Comparison of ENCODE assay signal across 18 cellular contexts in the genomic region with DNA sequence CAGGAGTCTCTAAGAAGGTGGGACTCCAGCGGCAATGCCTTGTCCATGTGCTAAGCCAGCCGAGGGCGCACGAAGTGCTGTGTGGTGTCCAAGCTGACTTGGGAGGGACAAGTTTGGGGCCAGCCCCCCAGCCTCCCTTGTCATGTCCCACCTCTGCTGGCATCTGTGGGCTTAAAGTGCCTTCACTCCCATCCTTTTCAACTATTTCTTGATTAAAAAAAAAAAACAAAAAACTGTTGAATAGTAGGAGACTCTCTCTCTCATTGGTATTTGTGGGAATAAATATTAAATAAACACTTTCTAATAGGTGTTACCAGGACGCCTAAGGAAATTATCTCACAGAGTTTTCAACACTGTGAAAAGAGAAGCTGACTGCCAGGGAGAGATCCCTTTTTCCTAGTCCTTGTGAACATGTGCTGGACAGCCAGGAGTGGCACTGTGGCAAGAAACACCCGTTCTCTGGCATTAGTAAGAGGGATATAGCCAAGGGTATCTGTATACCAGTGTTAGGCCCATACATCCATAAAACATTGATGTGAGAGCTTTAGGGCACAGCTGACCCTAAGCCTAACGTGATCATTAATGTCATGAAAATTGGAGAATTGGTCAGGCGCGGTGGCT.
DNase-seq lines count a peak whose midpoint lies in the region; ATAC-seq and TF ChIP-seq lines count a peak whose summit lies in the region.
"Had no signal": no experiment of that assay in that cellular context is flagged by ENCODE, and none has a peak within 500 bp of the region (broad histone marks: within the 10 kb centered on the region; RNA-seq: fewer than 3 reads in every experiment).

No MANE protein-coding gene starts in this region.

- no peak overlapping the region for H2AK5ac ChIP-seq in mesenchymal stem cell (ENCODE audit: low read length, severe bottlenecking)

- H3K9ac ChIP-seq in mesenchymal stem cell (ENCODE audit: low read length): no peak overlapping the region

- peak overlapping the region in 1 of 2 experiments; percentile 74 for H3K14ac ChIP-seq in mesenchymal stem cell (ENCODE audit: low read length in 2 of 2)

- no peak overlapping the region for H3K23ac ChIP-seq in mesenchymal stem cell (ENCODE audit: low read length in 2 of 2)

- H4K8ac ChIP-seq in mesenchymal stem cell (ENCODE audit: low read length): no peak overlapping the region

- peak overlapping the region; percentile 18 for H3K27ac Mint-ChIP-seq in endothelial cell (ENCODE audit: unreplicated experiment)
- H3K27ac Mint-ChIP-seq in activated naive CD8-positive, alpha-beta T cell treated with anti-CD3 and anti-CD28 coated beads for 36 hours: no peak overlapping the region
- H3K27ac Mint-ChIP-seq: B cell; CD4-positive, alpha-beta memory T cell had no signal

- no peak overlapping the region for H3K4ac ChIP-seq in mesenchymal stem cell (ENCODE audit: low read depth in 1 of 2, low read length in 2 of 2)

- no peak overlapping the region for H2BK15ac ChIP-seq in mesenchymal stem cell (ENCODE audit: low read depth, poor library complexity, severe bottlenecking)

- no peak overlapping the region for H3K4me3 ChIP-seq in mesenchymal stem cell (ENCODE audit: insufficient read depth in 1 of 2, low read depth in 1 of 2, low read length in 2 of 2)
- H3K4me3 ChIP-seq in ascending aorta: no peak overlapping the region
- H3K4me3 ChIP-seq: HAP-1, MG63, Peyer's patch had no signal

- H3K36me3 ChIP-seq in mesenchymal stem cell (ENCODE audit: control insufficient read depth in 1 of 2, insufficient read depth in 2 of 2, low read depth in 1 of 2, low read length in 2 of 2): peaks cover 0 to 4% of the 10 kb centered on the region in 2 experiments
- no peaks in the 10 kb centered on the region for H3K36me3 ChIP-seq in ascending aorta
- H3K36me3 ChIP-seq: HAP-1, MG63, Peyer's patch had no signal

- H3K79me1 ChIP-seq in mesenchymal stem cell (replicated peaks; ENCODE audit: low read length, poor library complexity, severe bottlenecking): peaks cover 38% of the 10 kb centered on the region

- peak; percentile 4 for TF ChIP-seq CTCF in endothelial cell (IDR thresholded peaks at IDR 0.05; ENCODE audit: unreplicated experiment)
- TF ChIP-seq CTCF in ascending aorta (IDR thresholded peaks at IDR 0.05): no peak

- H2BK5ac ChIP-seq in mesenchymal stem cell (ENCODE audit: low read depth, low read length, poor library complexity, severe bottlenecking): no peak overlapping the region

- ATAC-seq in Right ventricle myocardium inferior: peak; percentile 29
- ATAC-seq in HG02571 (IDR thresholded peaks at IDR 0.05; ENCODE audit: unreplicated experiment): no peak

- 98% methylated on average over 7 of the region's 9 CpGs for WGBS in mesenchymal stem cell

- no peak overlapping the region for H3K27ac ChIP-seq in mesenchymal stem cell (ENCODE audit: low read length, poor library complexity, severe bottlenecking)
- no peak overlapping the region for H3K27ac ChIP-seq in ascending aorta

- H2BK120ac ChIP-seq in mesenchymal stem cell (ENCODE audit: low read depth, low read length): no peak overlapping the region

- H3K4me1 Mint-ChIP-seq in endothelial cell (ENCODE audit: unreplicated experiment): peaks cover 39% of the 10 kb centered on the region
- H3K4me1 Mint-ChIP-seq in activated naive CD8-positive, alpha-beta T cell treated with anti-CD3 and anti-CD28 coated beads for 36 hours: peaks cover 15% of the 10 kb centered on the region
- H3K4me1 Mint-ChIP-seq: B cell had no signal

- H3K27me3 Mint-ChIP-seq in endothelial cell (ENCODE audit: unreplicated experiment): peaks cover 4% of the 10 kb centered on the region
- no peaks in the 10 kb centered on the region for H3K27me3 Mint-ChIP-seq in activated naive CD8-positive, alpha-beta T cell treated with anti-CD3 and anti-CD28 coated beads for 36 hours
- H3K27me3 Mint-ChIP-seq: B cell; CD4-positive, alpha-beta memory T cell had no signal

- H3K9me3 ChIP-seq in mesenchymal stem cell (ENCODE audit: control insufficient read depth, low read length) (no peaks in the 10 kb centered on the region), ascending aorta (no peaks in the 10 kb centered on the region)
- H3K9me3 ChIP-seq: HAP-1, MG63, Peyer's patch had no signal

- H3K18ac ChIP-seq in mesenchymal stem cell (ENCODE audit: low read depth in 1 of 2, low read length in 2 of 2): no peak overlapping the region

- H3K4me2 ChIP-seq in mesenchymal stem cell (ENCODE audit: low read length, poor library complexity, severe bottlenecking): no peak overlapping the region

- H2AFZ ChIP-seq in mesenchymal stem cell (ENCODE audit: low read depth, low read length): no peak overlapping the region

- DNase-seq in Right ventricle myocardium inferior (ENCODE audit: missing footprints) (no peak), cardiac septum (ENCODE audit: low spot score) (no peak), endothelial cell (ENCODE audit: low spot score) (no peak), mesenchymal stem cell (no peak), ascending aorta (ENCODE audit: low spot score in 2 of 2) (no peak), NCI-H146 treated with DMSO at 0.1 percent for 48 hours (lab: John Stamatoyannopoulos, UW; ENCODE audit: unreplicated experiment) (no peak)
- no peak for DNase-seq in activated naive CD8-positive, alpha-beta T cell treated with anti-CD3 and anti-CD28 coated beads for 36 hours
- DNase-seq: 8988T; CD4-positive, alpha-beta memory T cell; GF-D8; MG63; NCI-H1092; NCI-H1436 treated with DMSO at 0.1 percent for 48 hours; NCI-H2171 treated with DMSO at 0.1 percent for 48 hours; Peyer's patch had no signal

- H4K91ac ChIP-seq in mesenchymal stem cell (ENCODE audit: low read length): peak overlapping the region; percentile 28

- H3K4me3 Mint-ChIP-seq in endothelial cell (ENCODE audit: unreplicated experiment): no peak overlapping the region
- no peak overlapping the region for H3K4me3 Mint-ChIP-seq in activated naive CD8-positive, alpha-beta T cell treated with anti-CD3 and anti-CD28 coated beads for 36 hours
- H3K4me3 Mint-ChIP-seq: B cell; CD4-positive, alpha-beta memory T cell had no signal

- H3K36me3 Mint-ChIP-seq in endothelial cell (ENCODE audit: low read depth, unreplicated experiment): peaks cover 4% of the 10 kb centered on the region
- peaks cover 9% of the 10 kb centered on the region for H3K36me3 Mint-ChIP-seq in activated naive CD8-positive, alpha-beta T cell treated with anti-CD3 and anti-CD28 coated beads for 36 hours
- H3K36me3 Mint-ChIP-seq: CD4-positive, alpha-beta memory T cell had no signal

- intact Hi-C loops in Right ventricle myocardium inferior (cut with DNase I): no loop called here
- intact Hi-C loops in cardiac septum (cut with DNase I): no loop called here
- intact Hi-C loops in ascending aorta (cut with DNase I): no loop called here

- no peak overlapping the region for H2BK12ac ChIP-seq in mesenchymal stem cell (ENCODE audit: low read length in 2 of 2)

- H3K4me1 ChIP-seq in mesenchymal stem cell (ENCODE audit: control insufficient read depth, insufficient read depth, low read depth, low read length) (peaks cover 18% of the 10 kb centered on the region), ascending aorta (peaks cover 11 to 49% of the 10 kb centered on the region in 2 donors)

- no peaks in the 10 kb centered on the region for H3K9me3 Mint-ChIP-seq in endothelial cell (ENCODE audit: unreplicated experiment)
- no peaks in the 10 kb centered on the region for H3K9me3 Mint-ChIP-seq in activated naive CD8-positive, alpha-beta T cell treated with anti-CD3 and anti-CD28 coated beads for 36 hours

- H3K27me3 ChIP-seq in mesenchymal stem cell (ENCODE audit: control insufficient read depth in 1 of 2, insufficient read depth in 1 of 2, low read length in 2 of 2): no peaks in the 10 kb centered on the region
- H3K27me3 ChIP-seq in ascending aorta: no peaks in the 10 kb centered on the region
- H3K27me3 ChIP-seq: MG63, Peyer's patch had no signal
